1 cellular context compared by ENCODE assay signal in the genomic region with DNA sequence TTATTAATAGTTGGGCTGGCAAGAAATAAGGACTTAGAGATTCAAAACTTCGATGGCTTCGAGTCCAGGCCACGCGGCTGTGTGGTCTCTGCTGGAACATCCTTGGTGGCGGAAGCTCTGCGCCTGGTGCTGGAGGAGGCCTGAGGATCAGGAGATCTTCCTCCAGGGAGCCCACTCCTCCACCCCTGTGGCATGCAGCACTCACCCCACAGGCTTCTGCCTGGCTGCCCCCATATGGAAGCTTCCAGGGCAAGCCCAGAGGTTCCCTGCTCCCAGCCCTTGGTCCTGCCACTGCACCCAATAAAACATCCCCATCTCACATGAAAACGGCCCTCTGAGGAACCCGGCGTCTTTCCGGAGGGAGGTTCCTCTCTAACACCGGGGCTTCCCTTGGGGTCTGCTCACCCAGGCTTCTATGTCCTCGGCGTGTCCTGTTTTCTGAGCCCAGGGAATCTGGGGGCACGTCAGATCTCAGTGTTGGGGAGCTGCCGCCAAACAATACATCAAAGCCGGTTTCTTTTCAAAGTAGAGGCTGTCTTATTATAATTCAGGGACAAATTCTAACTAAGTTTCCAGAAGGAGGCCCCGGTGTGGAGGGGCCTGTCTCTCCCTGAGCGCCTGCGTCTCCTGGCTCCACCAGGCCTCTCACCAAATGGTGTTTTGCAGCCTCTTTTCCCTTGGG.
TF ChIP-seq lines count a peak whose summit lies in the region.

No MANE protein-coding gene starts in this region.

TF ChIP-seq in H1, 55 proteins besides CTCF, POLR2A, EP300 and RAD21:
- TF ChIP-seq SAP30 (IDR thresholded peaks at IDR 0.05; ENCODE audit: insufficient read depth, insufficient replicate concordance, low read length) = no peak
- no peak for TF ChIP-seq BRCA1 (IDR thresholded peaks at IDR 0.05; ENCODE audit: low read depth, low read length)
- no peak for TF ChIP-seq HDAC6 (IDR thresholded peaks at IDR 0.05; ENCODE audit: low read depth, low read length)
- TF ChIP-seq, protein P1, sequence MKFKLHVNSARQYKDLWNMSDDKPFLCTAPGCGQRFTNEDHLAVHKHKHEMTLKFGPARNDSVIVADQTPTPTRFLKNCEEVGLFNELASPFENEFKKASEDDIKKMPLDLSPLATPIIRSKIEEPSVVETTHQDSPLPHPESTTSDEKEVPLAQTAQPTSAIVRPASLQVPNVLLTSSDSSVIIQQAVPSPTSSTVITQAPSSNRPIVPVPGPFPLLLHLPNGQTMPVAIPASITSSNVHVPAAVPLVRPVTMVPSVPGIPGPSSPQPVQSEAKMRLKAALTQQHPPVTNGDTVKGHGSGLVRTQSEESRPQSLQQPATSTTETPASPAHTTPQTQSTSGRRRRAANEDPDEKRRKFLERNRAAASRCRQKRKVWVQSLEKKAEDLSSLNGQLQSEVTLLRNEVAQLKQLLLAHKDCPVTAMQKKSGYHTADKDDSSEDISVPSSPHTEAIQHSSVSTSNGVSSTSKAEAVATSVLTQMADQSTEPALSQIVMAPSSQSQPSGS (IDR thresholded peaks at IDR 0.05; ENCODE audit: low read length) = no peak
- no peak for TF ChIP-seq KDM1A (IDR thresholded peaks at IDR 0.05; ENCODE audit: borderline replicate concordance, low read length)
- TF ChIP-seq, protein P2, sequence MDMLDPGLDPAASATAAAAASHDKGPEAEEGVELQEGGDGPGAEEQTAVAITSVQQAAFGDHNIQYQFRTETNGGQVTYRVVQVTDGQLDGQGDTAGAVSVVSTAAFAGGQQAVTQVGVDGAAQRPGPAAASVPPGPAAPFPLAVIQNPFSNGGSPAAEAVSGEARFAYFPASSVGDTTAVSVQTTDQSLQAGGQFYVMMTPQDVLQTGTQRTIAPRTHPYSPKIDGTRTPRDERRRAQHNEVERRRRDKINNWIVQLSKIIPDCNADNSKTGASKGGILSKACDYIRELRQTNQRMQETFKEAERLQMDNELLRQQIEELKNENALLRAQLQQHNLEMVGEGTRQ (IDR thresholded peaks at IDR 0.05; ENCODE audit: low read length) = no peak
- TF ChIP-seq SIN3A (conservative IDR thresholded peaks at IDR 0.05 in 1 of 2, IDR thresholded peaks at IDR 0.05 in 1 of 2; ENCODE audit: low read depth in 1 of 2, low read length in 2 of 2) = no peak
